ENCODE assay signal across 1 cellular context in genomic region chr11:123466172-123466571, GRCh38.
TF ChIP-seq lines count a peak whose summit lies in the region.

No MANE protein-coding gene starts in this region.

TF ChIP-seq in HEK293, 187 proteins besides CTCF, POLR2A, EP300 and RAD21:
- TF ChIP-seq ZNF366 (tag by site-specific recombination; conservative IDR thresholded peaks at IDR 0.05) (peak; percentile 94), PRDM1 (tag by site-specific recombination; IDR thresholded peaks at IDR 0.05) (0 out of 2 replicates have a peak, but pooled peaks have one; percentile 48)
